In the genomic region with DNA sequence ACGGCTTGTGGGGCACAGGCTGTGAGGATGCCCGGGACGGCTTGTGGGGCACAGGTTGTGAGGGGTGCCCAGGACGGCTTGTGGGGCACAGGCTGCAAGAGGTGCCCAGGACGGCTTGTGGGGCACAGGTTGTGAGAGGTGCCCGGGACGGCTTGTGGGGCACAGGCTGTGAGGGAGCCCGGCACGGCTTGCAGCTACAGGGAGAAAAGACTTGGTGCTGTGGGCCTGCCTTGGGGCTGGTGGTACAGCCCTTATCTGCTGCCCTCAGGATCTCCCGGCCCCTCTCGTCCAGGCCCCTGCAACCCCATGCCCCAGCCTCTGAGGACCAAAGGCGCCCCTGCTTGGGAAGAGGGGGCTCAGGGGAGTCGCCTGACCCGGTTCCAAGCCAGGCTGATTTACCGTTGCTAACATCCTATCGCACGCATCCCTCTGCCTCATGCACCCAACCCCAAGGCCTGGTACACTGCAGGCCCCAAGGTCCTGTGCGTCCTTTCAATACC, we compare ENCODE assay signal across 33 cellular contexts. TPM values are rescaled to one million over a fixed set of nuclear protein-coding genes. Genes with fewer than 3 reads are reported as not detected.
A peak's percentile ranks its signal among the peaks of the same experiment; 100 is the strongest.
DNase-seq lines count a peak whose midpoint lies in the region; ATAC-seq, FAIRE-seq and TF ChIP-seq lines count a peak whose summit lies in the region.
"Had no signal": no experiment of that assay in that cellular context is flagged by ENCODE, and none has a peak within 500 bp of the region (broad histone marks: within the 10 kb centered on the region; RNA-seq: fewer than 3 reads in every experiment).

No MANE protein-coding gene starts in this region.

- no peak for FAIRE-seq in kidney (lab: Jason Lieb, UNC)
- FAIRE-seq: A204.1, GM12878, GM12892, GM18507 had no signal

- no peak for TF ChIP-seq RAD21 in IMR-90 (IDR thresholded peaks at IDR 0.05; ENCODE audit: low read length)

- H4K20me1 ChIP-seq in IMR-90 (ENCODE audit: insufficient read depth, low read length): peaks cover 5% of the 10 kb centered on the region; the same call in 1 of the 2 replicates
- no peaks in the 10 kb centered on the region for H4K20me1 ChIP-seq in osteoblast (ENCODE audit: insufficient read depth, low read length)

- H2AFZ ChIP-seq in IMR-90 (replicated peaks; ENCODE audit: low read length, poor library complexity): peak overlapping the region; percentile 33
- H2AFZ ChIP-seq in osteoblast (ENCODE audit: low read length): no peak overlapping the region

- DNase-seq in GM20000 (ENCODE audit: low spot score): peak; percentile 9
- no peak for DNase-seq in IMR-90
- peak; percentile 59 for DNase-seq in kidney
- DNase-seq in osteoblast (ENCODE audit: insufficient read length, low spot score, missing footprints): peak; percentile 69
- no peak for DNase-seq in stimulated activated CD4-positive, alpha-beta T cell treated with anti-CD3 and anti-CD28 coated beads, Interleukin-4, amount 100 ng/mL, for 24 hours
- no peak for DNase-seq in HEK293T (ENCODE audit: extremely low spot score)
- DNase-seq in NCI-H2107 treated with DMSO at 0.1 percent for 48 hours (lab: John Stamatoyannopoulos, UW; ENCODE audit: unreplicated experiment): no peak
- DNase-seq: 8988T; ACHN; BE2C; C1 segment of cervical spinal cord; CD4-positive, alpha-beta memory T cell; CD4-positive, CD25-positive, alpha-beta regulatory T cell; CD8-positive, alpha-beta memory T cell; COR-L47; DMS 273 treated with DMSO at 0.1 percent for 48 hours; DMS153; DMS53; DMS79; DND-41; EL; GDM1 had no signal

- no peak overlapping the region for H2BK15ac ChIP-seq in IMR-90 (ENCODE audit: low read depth, low read length)

- H3K4me2 ChIP-seq in IMR-90 (ENCODE audit: low read depth, low read length) (no peak overlapping the region), osteoblast (ENCODE audit: insufficient read depth, low read length) (no peak overlapping the region)
- H3K4me2 ChIP-seq: BLaER1 had no signal

- H3K4me1 ChIP-seq in IMR-90 (ENCODE audit: control insufficient read depth, insufficient read depth, low read length) (no peaks in the 10 kb centered on the region; the same call in 1 of the 2 replicates), kidney (ENCODE audit: control insufficient read depth in 1 of 2, insufficient read depth in 1 of 2, low read depth in 1 of 2, low read length in 2 of 2) (peaks cover 0 to 2% of the 10 kb centered on the region in 2 donors), osteoblast (ENCODE audit: insufficient read depth, low read length) (no peaks in the 10 kb centered on the region)

- POLR2A ChIA-PET in IMR-90 (lab: Charles Lee; ENCODE audit: unreplicated experiment) (no interaction called here), HEK293T (lab: Yijun Ruan, JAX) (interaction anchor here (1.1 kb wide), 1 partner anchor 10 kb away, joined by 5 read pairs; no protein-coding TSS in a partner anchor)

- no peaks in the 10 kb centered on the region for H3K9me1 ChIP-seq in IMR-90 (ENCODE audit: insufficient read depth, low read length)

- TF ChIP-seq CTCF in GM20000 (IDR thresholded peaks at IDR 0.05; ENCODE audit: extremely low read depth, missing control alignments) (no peak), IMR-90 (conservative IDR thresholded peaks at IDR 0.05; ENCODE audit: low read depth, low read length) (no peak), kidney (IDR thresholded peaks at IDR 0.05; ENCODE audit: borderline replicate concordance, extremely low read depth, insufficient read depth) (no peak), osteoblast (IDR thresholded peaks at IDR 0.05; ENCODE audit: extremely low read depth, low read depth, low read length) (no peak)

- ATAC-seq in IMR-90 (ENCODE audit: low read depth) (no peak), GM19395 (IDR thresholded peaks at IDR 0.05; ENCODE audit: unreplicated experiment) (no peak)
- ATAC-seq: GM12878 had no signal

- TF ChIP-seq POLR2A in IMR-90 (IDR thresholded peaks at IDR 0.05; ENCODE audit: low read depth, low read length): no peak

- H4K8ac ChIP-seq in IMR-90 (ENCODE audit: low read depth in 2 of 2, low read length in 2 of 2): no peak overlapping the region

- H3K79me2 ChIP-seq in osteoblast (ENCODE audit: insufficient read depth, low read length): no peaks in the 10 kb centered on the region

- H3K36me3 ChIP-seq in IMR-90 (ENCODE audit: control insufficient read depth, insufficient read depth, low read length): no peaks in the 10 kb centered on the region
- no peaks in the 10 kb centered on the region for H3K36me3 ChIP-seq in kidney (ENCODE audit: control insufficient read depth in 1 of 2, insufficient read depth in 2 of 2, low read length in 2 of 2)
- no peaks in the 10 kb centered on the region for H3K36me3 ChIP-seq in osteoblast (ENCODE audit: insufficient read depth, low read length)
- H3K36me3 ChIP-seq: BE2C, BLaER1 had no signal

- no peak overlapping the region for H2AK5ac ChIP-seq in IMR-90 (ENCODE audit: low read depth, low read length)

- BruUV-seq in IMR-90 (replicated peaks; lab: Mats Ljungman, UMichigan): no TSS peak

- 78% methylated on average over 6 of the region's 18 CpGs; no CpG with 5 or more reads in 1 of the 2 experiments for WGBS in IMR-90 (ENCODE audit: extremely low coverage in 2 of 2, insufficient read length in 1 of 2), 2 experiments

- in situ Hi-C loops in IMR-90 (cut with MboI; ENCODE audit: low sequenced_read_pairs): no loop called here

- no peak overlapping the region for H2AK9ac ChIP-seq in IMR-90 (replicated peaks; ENCODE audit: low read depth, low read length, poor library complexity)

- no peak overlapping the region for H3K56ac ChIP-seq in IMR-90 (ENCODE audit: extremely low read depth, insufficient read depth, low read length)

- dilution Hi-C loops in IMR-90 (cut with HindIII; ENCODE audit: low sequenced_read_pairs, unreplicated experiment): no loop called here

- no peak overlapping the region for H3K18ac ChIP-seq in IMR-90 (ENCODE audit: low read depth, low read length)

- no peak overlapping the region for H3K27ac ChIP-seq in IMR-90 (ENCODE audit: insufficient read depth, low read length)
- no peak overlapping the region for H3K27ac ChIP-seq in kidney (ENCODE audit: low read depth in 2 of 2, low read length in 2 of 2)
- no peak overlapping the region for H3K27ac ChIP-seq in osteoblast (ENCODE audit: low read depth, low read length)
- H3K27ac ChIP-seq: BLaER1 had no signal

- H3K9ac ChIP-seq in IMR-90 (ENCODE audit: low read depth, low read length) (no peak overlapping the region), kidney (ENCODE audit: low read length in 2 of 2) (no peak overlapping the region)
- H3K9ac ChIP-seq: BLaER1 had no signal

- CTCF ChIA-PET in IMR-90 (lab: Yijun Ruan, JAX): no interaction called here
- CTCF ChIA-PET in HEK293T (lab: Yijun Ruan, JAX): no interaction called here

- H3K23ac ChIP-seq in IMR-90 (ENCODE audit: low read depth, low read length): no peak overlapping the region

- no peak overlapping the region for H4K91ac ChIP-seq in IMR-90 (ENCODE audit: insufficient read depth, low read depth, low read length)

- H3K4ac ChIP-seq in IMR-90 (ENCODE audit: low read depth, low read length): no peak overlapping the region

- H3K14ac ChIP-seq in IMR-90 (replicated peaks; ENCODE audit: low read depth, low read length): no peak overlapping the region

- no peaks in the 10 kb centered on the region for H3K79me1 ChIP-seq in IMR-90 (ENCODE audit: low read depth in 1 of 2, low read length in 2 of 2)

- H4K5ac ChIP-seq in IMR-90 (ENCODE audit: low read depth, low read length): no peak overlapping the region

- no peak overlapping the region for H2BK20ac ChIP-seq in IMR-90 (ENCODE audit: low read depth, low read length)

- intact Hi-C loops in IMR-90 (cut with micrococcal nuclease): no loop called here
- intact Hi-C loops in kidney (cut with DNase I): no loop called here

- H3K9me3 ChIP-seq in IMR-90 (ENCODE audit: control insufficient read depth, insufficient read depth, low read length): no peaks in the 10 kb centered on the region
- no peaks in the 10 kb centered on the region for H3K9me3 ChIP-seq in kidney (ENCODE audit: control insufficient read depth in 1 of 2, low read length in 2 of 2)
- no peaks in the 10 kb centered on the region for H3K9me3 ChIP-seq in osteoblast (ENCODE audit: low read depth, low read length)
- H3K9me3 ChIP-seq: BE2C, BLaER1 had no signal

- H3K4me3 ChIP-seq in IMR-90 (ENCODE audit: insufficient read depth, low read depth, low read length) (no peak overlapping the region), kidney (ENCODE audit: low read length in 2 of 2) (no peak overlapping the region), osteoblast (ENCODE audit: insufficient read depth, low read length) (no peak overlapping the region)
- H3K4me3 ChIP-seq: BLaER1, GM12878 had no signal

- H3K27me3 ChIP-seq in IMR-90 (ENCODE audit: control insufficient read depth, insufficient read depth, low read length) (peaks cover 42% of the 10 kb centered on the region), osteoblast (ENCODE audit: insufficient read depth, low read length) (peaks cover 30% of the 10 kb centered on the region)

- no peak overlapping the region for H2BK120ac ChIP-seq in IMR-90 (ENCODE audit: low read depth, low read length)

- no peak overlapping the region for H2BK5ac ChIP-seq in IMR-90 (ENCODE audit: low read depth, low read length, poor library complexity, severe bottlenecking)

RNA-seq across cellular contexts. Expression of a gene that starts 5.0 kb away (rescaled TPM):
- total RNA-seq in IMR-90 (2012; rRNA removed): not detected in 2 replicates
- polyA plus RNA-seq in IMR-90 (2012; rRNA removed): not detected in 2 replicates
- not detected in 2 replicates for polyA plus RNA-seq in IMR-90 (2012; cell fraction: cytosol; rRNA removed)
- not detected in 2 replicates for polyA plus RNA-seq in IMR-90 (2012; cell fraction: nucleus; rRNA removed; ENCODE audit: low replicate concordance)
- not detected for total RNA-seq in kidney
- not detected for polyA plus RNA-seq in kidney (ENCODE audit: insufficient read depth, low read depth, low replicate concordance)
- total RNA-seq in osteoblast: not detected in 2 replicates
- total RNA-seq: A673; CD4-positive, alpha-beta memory T cell; CD4-positive, CD25-positive, alpha-beta regulatory T cell; CD8-positive, alpha-beta memory T cell; Daoy; G401; GM12878 had no signal
- polyA plus RNA-seq: AG04450; CD14-positive monocyte; CD4-positive, alpha-beta memory T cell; CD4-positive, CD25-positive, alpha-beta regulatory T cell; CD8-positive, alpha-beta memory T cell had no signal

RNA-seq across cellular contexts. Expression of a gene that starts 8.3 kb away (rescaled TPM):
- total RNA-seq in IMR-90 (2012; rRNA removed): not detected in 2 replicates
- polyA plus RNA-seq in IMR-90 (2012; rRNA removed): not detected in 2 replicates
- not detected in 2 replicates for polyA plus RNA-seq in IMR-90 (2012; cell fraction: cytosol; rRNA removed)
- not detected in 2 replicates for polyA plus RNA-seq in IMR-90 (2012; cell fraction: nucleus; rRNA removed; ENCODE audit: low replicate concordance)
- total RNA-seq in kidney: not detected
- not detected for polyA plus RNA-seq in kidney (ENCODE audit: insufficient read depth, low read depth, low replicate concordance)
- total RNA-seq in osteoblast: not detected in 2 replicates
- total RNA-seq: A673; CD4-positive, alpha-beta memory T cell; CD4-positive, CD25-positive, alpha-beta regulatory T cell; CD8-positive, alpha-beta memory T cell; Daoy; G401 had no signal
- polyA plus RNA-seq: AG04450; CD14-positive monocyte; CD4-positive, alpha-beta memory T cell; CD4-positive, CD25-positive, alpha-beta regulatory T cell; CD8-positive, alpha-beta memory T cell; GM12878 had no signal

RNA-seq across cellular contexts. Expression of a gene that starts 11.9 kb away (rescaled TPM):
- not detected in 2 replicates for total RNA-seq in IMR-90 (2012; rRNA removed)
- not detected in 2 replicates for polyA plus RNA-seq in IMR-90 (2012; rRNA removed)
- 0.39 TPM in 1 of 2 replicates, not detected in the other for polyA plus RNA-seq in IMR-90 (2012; cell fraction: cytosol; rRNA removed)
- polyA plus RNA-seq in IMR-90 (2012; cell fraction: nucleus; rRNA removed; ENCODE audit: low replicate concordance): 0.54 TPM in 1 of 2 replicates, not detected in the other
- total RNA-seq in kidney: 33.9 TPM
- polyA plus RNA-seq in kidney (ENCODE audit: insufficient read depth, low read depth, low replicate concordance): 11.1 TPM
- not detected in 2 replicates for total RNA-seq in osteoblast
- total RNA-seq: CD8-positive, alpha-beta memory T cell; G401 had no signal
- polyA plus RNA-seq: AG04450 had no signal

RNA-seq across cellular contexts. Expression of a gene that starts 15.7 kb away (rescaled TPM):
- total RNA-seq in IMR-90 (2012; rRNA removed) (not detected in 2 replicates), kidney (41.1 TPM), osteoblast (not detected in 2 replicates)
- polyA plus RNA-seq in IMR-90 (2012; rRNA removed) (0.21 TPM in 1 of 2 replicates, not detected in the other), kidney (ENCODE audit: insufficient read depth, low read depth, low replicate concordance) (2.6 TPM)
- 1.2 TPM in 1 of 2 replicates, not detected in the other for polyA plus RNA-seq in IMR-90 (2012; cell fraction: cytosol; rRNA removed)
- not detected in 2 replicates for polyA plus RNA-seq in IMR-90 (2012; cell fraction: nucleus; rRNA removed; ENCODE audit: low replicate concordance)
- total RNA-seq: CD4-positive, CD25-positive, alpha-beta regulatory T cell; CD8-positive, alpha-beta memory T cell; Daoy; G401 had no signal
- polyA plus RNA-seq: AG04450; CD4-positive, alpha-beta memory T cell had no signal

RNA-seq across cellular contexts. Expression of a gene that starts 19.5 kb away (rescaled TPM):
- total RNA-seq in IMR-90 (2012; rRNA removed): not detected in 2 replicates
- polyA plus RNA-seq in IMR-90 (2012; rRNA removed): 0.92 and 1.7 TPM in 2 replicates
- polyA plus RNA-seq in IMR-90 (2012; cell fraction: cytosol; rRNA removed): 0.69 and 2.5 TPM in 2 replicates
- polyA plus RNA-seq in IMR-90 (2012; cell fraction: nucleus; rRNA removed; ENCODE audit: low replicate concordance): 0.24 and 1.3 TPM in 2 replicates
- not detected for total RNA-seq in kidney
- polyA plus RNA-seq in kidney (ENCODE audit: insufficient read depth, low read depth, low replicate concordance): not detected
- total RNA-seq in osteoblast: not detected in 2 replicates
- total RNA-seq: CD4-positive, alpha-beta memory T cell; CD4-positive, CD25-positive, alpha-beta regulatory T cell; CD8-positive, alpha-beta memory T cell; Daoy; GM12878 had no signal
- polyA plus RNA-seq: AG04450; CD14-positive monocyte; CD4-positive, alpha-beta memory T cell; CD4-positive, CD25-positive, alpha-beta regulatory T cell; GM12878 had no signal

Comparison
In these comparisons a context has a peak if more than half of its experiments do, and no peak if none do; other contexts are left out.
1. DNase-seq: peak in GM20000 (single experiment), kidney (single experiment) and osteoblast (single experiment); none in IMR-90 (single experiment), stimulated activated CD4-positive, alpha-beta T cell treated with anti-CD3 and anti-CD28 coated beads, Interleukin-4, amount 100 ng/mL, for 24 hours (single experiment), HEK293T (single experiment) and NCI-H2107 treated with DMSO at 0.1 percent for 48 hours (single experiment).